ENCODE assay signal across 10 cellular contexts in genomic region chr6:29626948-29627761, GRCh38. TPM values are rescaled to one million over a fixed set of nuclear protein-coding genes. Genes with fewer than 3 reads are reported as not detected.
DNase-seq lines count a peak whose midpoint lies in the region; ATAC-seq, FAIRE-seq and TF ChIP-seq lines count a peak whose summit lies in the region.
"Had no signal": no experiment of that assay in that cellular context is flagged by ENCODE, and none has a peak within 500 bp of the region (broad histone marks: within the 10 kb centered on the region; RNA-seq: fewer than 3 reads in every experiment).

No MANE protein-coding gene starts in this region.

- H3K9ac ChIP-seq in H9 (ENCODE audit: extremely low read depth, insufficient read length, low read length) (peak overlapping the region; percentile 29), smooth muscle cell (ENCODE audit: low read depth) (peak overlapping the region; percentile 62)

- H3K4me3 ChIP-seq in hepatocyte (peak overlapping the region; percentile 49), smooth muscle cell (peak overlapping the region; percentile 80)

- no peak overlapping the region for H2BK5ac ChIP-seq in H9 (ENCODE audit: insufficient read length, low read length)

- peaks cover 17% of the 10 kb centered on the region; the same call in 1 of the 2 replicates for H3K4me1 ChIP-seq in H9 (ENCODE audit: insufficient read depth, low read length)
- peaks cover 10% of the 10 kb centered on the region for H3K4me1 ChIP-seq in hepatocyte (ENCODE audit: insufficient read depth)
- peaks cover 56% of the 10 kb centered on the region for H3K4me1 ChIP-seq in smooth muscle cell (ENCODE audit: low read depth)

- H2BK120ac ChIP-seq in H9 (ENCODE audit: low read depth, low read length, poor library complexity, severe bottlenecking), result no peak overlapping the region

- H2AK5ac ChIP-seq in H9 (ENCODE audit: insufficient read length, low read length), result no peak overlapping the region

- no peak overlapping the region for H3K23ac ChIP-seq in H9 (ENCODE audit: insufficient read length, low read depth, low read length)

- no peaks in the 10 kb centered on the region for H4K20me1 ChIP-seq in H9 (ENCODE audit: control insufficient read depth, insufficient read depth, insufficient read length)
- no peaks in the 10 kb centered on the region for H4K20me1 ChIP-seq in hepatocyte (ENCODE audit: insufficient read depth, poor library complexity, severe bottlenecking)
- H4K20me1 ChIP-seq in smooth muscle cell (ENCODE audit: low read depth), result peaks cover 35% of the 10 kb centered on the region

- H4K5ac ChIP-seq in H9 (ENCODE audit: insufficient read length, low read depth, low read length), result no peak overlapping the region

- ATAC-seq in activated CD4-positive, CD25-positive, alpha-beta regulatory T cell treated with anti-CD3 and anti-CD28 coated beads, Interleukin-2, amount 50 U/mL, for 24 hours, result no peak
- ATAC-seq in GM19351 (IDR thresholded peaks at IDR 0.05; ENCODE audit: unreplicated experiment), result no peak

- H2AFZ ChIP-seq in H9 (ENCODE audit: low read length) (no peak overlapping the region), hepatocyte (peak overlapping the region; percentile 99), smooth muscle cell (ENCODE audit: low read depth) (peak overlapping the region; percentile 91)

- peaks cover 36% of the 10 kb centered on the region for H3K23me2 ChIP-seq in H9 (ENCODE audit: insufficient read length, low read depth, low read length, poor library complexity, severe bottlenecking)

- H4K8ac ChIP-seq in H9 (replicated peaks; ENCODE audit: insufficient read length, low read depth, low read length), result no peak overlapping the region

- no peak for TF ChIP-seq CTCF in H9 (conservative IDR thresholded peaks at IDR 0.05)
- TF ChIP-seq CTCF in hepatocyte (IDR thresholded peaks at IDR 0.05; ENCODE audit: poor library complexity), result no peak
- TF ChIP-seq CTCF in smooth muscle cell (IDR thresholded peaks at IDR 0.05; ENCODE audit: borderline replicate concordance, insufficient read depth, poor library complexity, severe bottlenecking), result no peak

- no peaks in the 10 kb centered on the region for H3K9me3 ChIP-seq in H9 (ENCODE audit: control insufficient read depth, low read depth, low read length)
- no peaks in the 10 kb centered on the region for H3K9me3 ChIP-seq in hepatocyte (ENCODE audit: low read depth)
- H3K9me3 ChIP-seq in smooth muscle cell (replicated peaks; ENCODE audit: low read depth), result no peaks in the 10 kb centered on the region

- H3K27ac ChIP-seq in H9 (ENCODE audit: insufficient read length, low read depth, low read length) (no peak overlapping the region), hepatocyte (no peak overlapping the region), smooth muscle cell (ENCODE audit: low read depth) (no peak overlapping the region)

- no peaks in the 10 kb centered on the region for H3K36me3 ChIP-seq in hepatocyte (replicated peaks; ENCODE audit: insufficient read depth, low read depth)
- peaks cover 4% of the 10 kb centered on the region for H3K36me3 ChIP-seq in smooth muscle cell (ENCODE audit: low read depth)

- no peaks in the 10 kb centered on the region for H3F3A ChIP-seq in smooth muscle cell (ENCODE audit: low read depth)

- peak overlapping the region in 1 of 3 experiments; percentile 87; a peak in 3 of 7 replicates for H3K27ac Mint-ChIP-seq in H9
- no peak overlapping the region for H3K27ac Mint-ChIP-seq in activated naive CD8-positive, alpha-beta T cell

- H3K79me2 ChIP-seq in H9 (ENCODE audit: insufficient read depth, low read length) (peaks cover 7% of the 10 kb centered on the region; the same call in 1 of the 2 replicates), hepatocyte (no peaks in the 10 kb centered on the region), smooth muscle cell (ENCODE audit: low read depth) (peaks cover 6% of the 10 kb centered on the region)

- H3K9me2 ChIP-seq in hepatocyte (replicated peaks; ENCODE audit: insufficient read depth), result no peaks in the 10 kb centered on the region

- H3K4ac ChIP-seq in H9 (ENCODE audit: low read depth, low read length), result no peak overlapping the region

- no peak for FAIRE-seq in frontal cortex (lab: Jason Lieb, UNC)
- FAIRE-seq: endometrium had no signal

- H3K4me3 Mint-ChIP-seq in H9, result peak overlapping the region; percentile 88 to 92
- peak overlapping the region; percentile 77 for H3K4me3 Mint-ChIP-seq in activated naive CD8-positive, alpha-beta T cell

- H2BK12ac ChIP-seq in H9 (ENCODE audit: insufficient read length, low read depth, low read length), result no peak overlapping the region

- no peak overlapping the region for H2BK20ac ChIP-seq in H9 (ENCODE audit: low read depth, low read length, poor library complexity, severe bottlenecking)

- H3K79me1 ChIP-seq in H9 (ENCODE audit: insufficient read depth, low read depth, low read length, poor library complexity, severe bottlenecking), result no peaks in the 10 kb centered on the region

- H3K27me3 ChIP-seq in H9 (ENCODE audit: insufficient read depth, low read length), result no peaks in the 10 kb centered on the region
- peaks cover 13% of the 10 kb centered on the region for H3K27me3 ChIP-seq in hepatocyte
- H3K27me3 ChIP-seq in smooth muscle cell (ENCODE audit: low read depth), result no peaks in the 10 kb centered on the region

- H3K4me2 ChIP-seq in H9 (ENCODE audit: insufficient read depth, insufficient read length, low read length) (peak overlapping the region; percentile 90), hepatocyte (peak overlapping the region; percentile 96), smooth muscle cell (peak overlapping the region; percentile 98)

- H4K91ac ChIP-seq in H9 (ENCODE audit: insufficient read length, low read depth, low read length), result no peak overlapping the region

- H2BK15ac ChIP-seq in H9 (ENCODE audit: low read depth, low read length), result no peak overlapping the region

- H3T11ph ChIP-seq in H9 (ENCODE audit: low read length), result no peak overlapping the region

- peaks cover 0 to 5% of the 10 kb centered on the region in 2 experiments; a peak in 2 of 5 replicates for H3K9me3 Mint-ChIP-seq in H9
- no peaks in the 10 kb centered on the region for H3K9me3 Mint-ChIP-seq in activated naive CD8-positive, alpha-beta T cell (ENCODE audit: low read depth)

- peaks cover 84% of the 10 kb centered on the region in 2 experiments for H3K4me1 Mint-ChIP-seq in H9
- H3K4me1 Mint-ChIP-seq in activated naive CD8-positive, alpha-beta T cell (ENCODE audit: low read depth), result peaks cover 37% of the 10 kb centered on the region

- WGBS in H9 (ENCODE audit: extremely low coverage, insufficient read length, low lambda C conversion rate), result no CpG with 5 or more reads among the region's 31 CpGs
- 15% methylated on average over 10 of the region's 31 CpGs for WGBS in hepatocyte (ENCODE audit: low lambda C conversion rate, missing lambda C conversion rate)
- WGBS in smooth muscle cell (ENCODE audit: low lambda C conversion rate), result 13% methylated on average over 19 of the region's 31 CpGs

- H3K14ac ChIP-seq in H9 (ENCODE audit: insufficient read depth, low read length), result no peak overlapping the region

- DNase-seq in H9, result no peak
- DNase-seq in hepatocyte (ENCODE audit: low spot score), result peak; percentile 27
- DNase-seq in smooth muscle cell (lab: John Stamatoyannopoulos, UW; ENCODE audit: unreplicated experiment), result no peak
- no peak for DNase-seq in frontal cortex (ENCODE audit: low spot score in 2 of 2)
- no peak for DNase-seq in activated CD4-positive, CD25-positive, alpha-beta regulatory T cell (lab: John Stamatoyannopoulos, UW)

- H3K27me3 Mint-ChIP-seq in H9 (ENCODE audit: low read depth), result no peaks in the 10 kb centered on the region; the same call in 1 of the 2 replicates
- H3K27me3 Mint-ChIP-seq in activated naive CD8-positive, alpha-beta T cell, result no peaks in the 10 kb centered on the region

- H3K36me3 Mint-ChIP-seq in H9 (ENCODE audit: insufficient read depth in 1 of 3, low read depth in 3 of 3), result peaks cover 20 to 59% (median 31%) of the 10 kb centered on the region in 3 experiments; a peak in 6 of 7 replicates
- H3K36me3 Mint-ChIP-seq in activated naive CD8-positive, alpha-beta T cell, result no peaks in the 10 kb centered on the region

- no peak overlapping the region for H3K56ac ChIP-seq in H9 (ENCODE audit: insufficient read length, low read depth, low read length)

- no peak overlapping the region for H3K18ac ChIP-seq in H9 (ENCODE audit: insufficient read length, low read depth, low read length)

RNA-seq across cellular contexts. Expression of gene GABBR1, which starts 5.8 kb away (rescaled TPM):
- total RNA-seq in H9 (2021) (132 and 146 TPM in 2 replicates), hepatocyte (7.0 and 11.3 TPM in 2 replicates), smooth muscle cell (26.0 and 43.9 TPM in 2 replicates), frontal cortex (72.2 TPM)
- polyA plus RNA-seq in hepatocyte (9.9 and 21.3 TPM in 2 replicates), smooth muscle cell (13.2 and 24.0 TPM in 2 replicates)

RNA-seq across cellular contexts. Expression of gene MOG, which starts 29.7 kb away (rescaled TPM):
- 0.55 and 0.83 TPM in 2 replicates for total RNA-seq in H9 (2021)
- total RNA-seq in hepatocyte, result not detected in 2 replicates
- not detected in 2 replicates for polyA plus RNA-seq in hepatocyte
- not detected in 2 replicates for total RNA-seq in smooth muscle cell
- not detected in 2 replicates for polyA plus RNA-seq in smooth muscle cell
- under 0.01 TPM for total RNA-seq in frontal cortex
- total RNA-seq: NCI-H460 had no signal

RNA-seq across cellular contexts. Expression of gene OR2H2, which starts 42.2 kb away (rescaled TPM):
- total RNA-seq in H9 (2021) (not detected in 2 replicates), hepatocyte (not detected in 2 replicates), smooth muscle cell (not detected in 2 replicates), frontal cortex (not detected)
- polyA plus RNA-seq in hepatocyte (not detected in 2 replicates), smooth muscle cell (0.19 TPM in 1 of 2 replicates, not detected in the other)
- total RNA-seq: NCI-H460 had no signal

RNA-seq across cellular contexts. Expression of gene ZFP57, which starts 53.8 kb away (rescaled TPM):
- total RNA-seq in H9 (2021), result 1.4 and 1.7 TPM in 2 replicates
- total RNA-seq in hepatocyte, result not detected in 2 replicates
- not detected in 2 replicates for polyA plus RNA-seq in hepatocyte
- not detected in 2 replicates for total RNA-seq in smooth muscle cell
- polyA plus RNA-seq in smooth muscle cell, result 0.38 TPM in 1 of 2 replicates, not detected in the other
- total RNA-seq in frontal cortex, result not detected
- total RNA-seq: NCI-H460 had no signal
